Comparison of ENCODE assay signal across 1 cellular context in the genomic region with DNA sequence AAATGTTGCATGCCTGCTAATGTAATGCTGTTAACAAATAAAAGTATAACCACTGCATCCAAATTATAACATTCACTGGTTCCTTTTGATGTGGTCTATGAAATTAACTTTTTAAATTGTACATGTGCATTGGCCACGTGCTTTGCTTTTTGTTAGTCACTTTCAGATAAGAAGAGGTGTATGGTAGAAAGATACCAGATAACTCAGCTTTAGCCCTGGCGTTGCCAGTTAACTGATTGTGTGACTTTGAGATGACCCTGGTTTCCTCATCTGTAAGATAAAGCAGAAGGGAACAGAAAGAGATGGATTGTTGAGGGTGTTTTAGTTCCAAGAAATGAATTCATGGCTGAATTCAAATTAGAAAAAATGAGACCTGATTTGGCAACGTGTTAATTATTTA.
TF ChIP-seq lines count a peak whose summit lies in the region.

No MANE protein-coding gene starts in this region.

TF ChIP-seq in K562, 482 proteins besides CTCF, POLR2A, EP300 and RAD21 (continued from another document and continues in another):
- TF ChIP-seq, protein P1, sequence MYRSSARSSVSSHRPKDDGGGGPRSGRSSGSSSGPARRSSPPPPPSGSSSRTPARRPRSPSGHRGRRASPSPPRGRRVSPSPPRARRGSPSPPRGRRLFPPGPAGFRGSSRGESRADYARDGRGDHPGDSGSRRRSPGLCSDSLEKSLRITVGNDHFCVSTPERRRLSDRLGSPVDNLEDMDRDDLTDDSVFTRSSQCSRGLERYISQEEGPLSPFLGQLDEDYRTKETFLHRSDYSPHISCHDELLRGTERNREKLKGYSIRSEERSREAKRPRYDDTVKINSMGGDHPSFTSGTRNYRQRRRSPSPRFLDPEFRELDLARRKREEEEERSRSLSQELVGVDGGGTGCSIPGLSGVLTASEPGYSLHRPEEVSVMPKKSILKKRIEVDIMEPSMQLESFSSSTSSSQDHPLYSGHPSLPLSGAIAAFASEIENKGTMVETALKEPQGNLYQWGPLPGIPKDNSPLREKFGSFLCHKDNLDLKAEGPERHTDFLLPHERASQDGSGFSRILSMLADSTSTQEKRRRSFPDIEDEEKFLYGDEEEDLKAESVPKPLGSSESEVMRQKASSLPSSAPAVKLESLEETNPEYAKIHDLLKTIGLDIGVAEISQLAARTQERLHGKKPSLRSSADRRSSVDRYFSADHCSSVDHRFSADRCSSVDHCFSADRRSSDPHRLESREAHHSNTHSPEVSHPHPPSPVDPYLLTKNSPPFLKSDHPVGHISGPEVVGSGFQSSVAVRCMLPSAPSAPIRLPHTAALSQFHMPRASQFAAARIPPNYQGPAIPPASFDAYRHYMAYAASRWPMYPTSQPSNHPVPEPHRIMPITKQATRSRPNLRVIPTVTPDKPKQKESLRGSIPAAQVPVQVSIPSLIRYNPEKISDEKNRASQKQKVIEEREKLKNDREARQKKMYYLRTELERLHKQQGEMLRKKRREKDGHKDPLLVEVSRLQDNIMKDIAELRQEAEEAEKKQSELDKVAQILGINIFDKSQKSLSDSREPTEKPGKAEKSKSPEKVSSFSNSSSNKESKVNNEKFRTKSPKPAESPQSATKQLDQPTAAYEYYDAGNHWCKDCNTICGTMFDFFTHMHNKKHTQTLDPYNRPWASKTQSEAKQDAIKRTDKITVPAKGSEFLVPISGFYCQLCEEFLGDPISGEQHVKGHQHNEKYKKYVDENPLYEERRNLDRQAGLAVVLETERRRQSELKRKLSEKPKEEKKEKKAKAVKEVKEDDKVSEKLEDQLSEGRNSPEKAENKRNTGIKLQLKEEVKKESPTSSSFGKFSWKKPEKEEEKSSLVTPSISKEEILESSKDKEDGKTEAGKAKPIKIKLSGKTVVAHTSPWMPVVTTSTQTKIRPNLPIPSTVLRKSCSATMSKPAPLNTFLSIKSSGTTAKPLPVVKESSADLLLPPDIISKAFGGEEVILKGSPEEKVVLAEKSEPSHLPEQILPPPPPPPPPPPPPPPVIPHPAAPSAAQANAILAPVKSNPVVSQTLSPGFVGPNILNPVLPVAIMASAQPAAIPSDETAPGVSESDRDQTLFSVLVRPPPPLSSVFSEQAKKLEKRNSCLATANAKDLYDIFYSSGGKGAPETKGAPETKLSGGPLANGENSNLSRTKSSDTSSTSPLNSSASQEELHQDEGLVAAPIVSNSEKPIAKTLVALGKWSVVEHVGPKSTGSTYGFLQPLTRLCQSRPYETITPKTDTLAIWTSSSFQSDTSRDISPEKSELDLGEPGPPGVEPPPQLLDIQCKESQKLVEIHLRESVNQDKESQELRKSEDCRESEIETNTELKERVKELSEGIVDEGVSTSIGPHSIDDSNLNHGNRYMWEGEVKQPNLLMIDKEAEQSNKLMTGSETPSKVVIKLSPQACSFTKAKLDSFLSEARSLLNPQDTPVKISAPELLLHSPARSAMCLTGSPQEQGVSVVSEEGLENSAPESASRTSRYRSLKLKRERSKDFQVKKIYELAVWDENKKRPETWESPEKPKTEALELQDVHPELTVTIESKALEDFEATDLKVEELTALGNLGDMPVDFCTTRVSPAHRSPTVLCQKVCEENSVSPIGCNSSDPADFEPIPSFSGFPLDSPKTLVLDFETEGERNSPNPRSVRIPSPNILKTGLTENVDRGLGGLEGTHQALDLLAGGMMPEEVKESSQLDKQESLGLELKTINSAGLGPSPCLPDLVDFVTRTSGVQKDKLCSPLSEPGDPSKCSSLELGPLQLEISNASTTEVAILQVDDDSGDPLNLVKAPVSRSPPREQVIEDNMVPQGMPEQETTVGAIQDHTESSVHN (IDR thresholded peaks at IDR 0.05; ENCODE audit: borderline replicate concordance in 1 of 2, low read depth in 1 of 2) = 0 out of 4 replicates have a peak, but pooled peaks of 1 of the 2 experiments have one; percentile 22
- no peak for TF ChIP-seq ZNF76 (CRISPR knock-in tag; IDR thresholded peaks at IDR 0.05; ENCODE audit: borderline replicate concordance)
- TF ChIP-seq HNRNPLL (IDR thresholded peaks at IDR 0.05; ENCODE audit: low read depth, low read length, poor library complexity, severe bottlenecking) = no peak
- no peak for TF ChIP-seq USF1 (CRISPR knock-in tag; IDR thresholded peaks at IDR 0.05)
- no peak for TF ChIP-seq HINFP (tag; conservative IDR thresholded peaks at IDR 0.05; ENCODE audit: low read depth)
- TF ChIP-seq, protein P2, sequence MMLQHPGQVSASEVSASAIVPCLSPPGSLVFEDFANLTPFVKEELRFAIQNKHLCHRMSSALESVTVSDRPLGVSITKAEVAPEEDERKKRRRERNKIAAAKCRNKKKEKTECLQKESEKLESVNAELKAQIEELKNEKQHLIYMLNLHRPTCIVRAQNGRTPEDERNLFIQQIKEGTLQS (IDR thresholded peaks at IDR 0.05) = peak; percentile 40; the same call in 1 of the 2 replicates
- TF ChIP-seq, protein P2 (CRISPR knock-in tag; conservative IDR thresholded peaks at IDR 0.05) = no peak
- TF ChIP-seq EWSR1 (IDR thresholded peaks at IDR 0.05; ENCODE audit: borderline replicate concordance, low read depth, partially characterized antibody) = no peak
- TF ChIP-seq CBFB (CRISPR knock-in tag; IDR thresholded peaks at IDR 0.05) = no peak
- TF ChIP-seq BCOR (IDR thresholded peaks at IDR 0.05) = no peak; the same call in 1 of the 2 replicates
- no peak for TF ChIP-seq FOXJ3 (CRISPR knock-in tag; IDR thresholded peaks at IDR 0.05)
- no peak; a peak in 1 of 4 replicates for TF ChIP-seq ARNT (IDR thresholded peaks at IDR 0.05)
- no peak for TF ChIP-seq ILF3 (IDR thresholded peaks at IDR 0.05; ENCODE audit: borderline replicate concordance)
- no peak for TF ChIP-seq ZBTB5 (IDR thresholded peaks at IDR 0.05)
- no peak for TF ChIP-seq SRSF7 (optimal IDR thresholded peaks at IDR 0.05; ENCODE audit: low read depth, low read length)
- no peak for TF ChIP-seq ZNF551 (CRISPR knock-in tag; IDR thresholded peaks at IDR 0.05)
- TF ChIP-seq, protein P3, sequence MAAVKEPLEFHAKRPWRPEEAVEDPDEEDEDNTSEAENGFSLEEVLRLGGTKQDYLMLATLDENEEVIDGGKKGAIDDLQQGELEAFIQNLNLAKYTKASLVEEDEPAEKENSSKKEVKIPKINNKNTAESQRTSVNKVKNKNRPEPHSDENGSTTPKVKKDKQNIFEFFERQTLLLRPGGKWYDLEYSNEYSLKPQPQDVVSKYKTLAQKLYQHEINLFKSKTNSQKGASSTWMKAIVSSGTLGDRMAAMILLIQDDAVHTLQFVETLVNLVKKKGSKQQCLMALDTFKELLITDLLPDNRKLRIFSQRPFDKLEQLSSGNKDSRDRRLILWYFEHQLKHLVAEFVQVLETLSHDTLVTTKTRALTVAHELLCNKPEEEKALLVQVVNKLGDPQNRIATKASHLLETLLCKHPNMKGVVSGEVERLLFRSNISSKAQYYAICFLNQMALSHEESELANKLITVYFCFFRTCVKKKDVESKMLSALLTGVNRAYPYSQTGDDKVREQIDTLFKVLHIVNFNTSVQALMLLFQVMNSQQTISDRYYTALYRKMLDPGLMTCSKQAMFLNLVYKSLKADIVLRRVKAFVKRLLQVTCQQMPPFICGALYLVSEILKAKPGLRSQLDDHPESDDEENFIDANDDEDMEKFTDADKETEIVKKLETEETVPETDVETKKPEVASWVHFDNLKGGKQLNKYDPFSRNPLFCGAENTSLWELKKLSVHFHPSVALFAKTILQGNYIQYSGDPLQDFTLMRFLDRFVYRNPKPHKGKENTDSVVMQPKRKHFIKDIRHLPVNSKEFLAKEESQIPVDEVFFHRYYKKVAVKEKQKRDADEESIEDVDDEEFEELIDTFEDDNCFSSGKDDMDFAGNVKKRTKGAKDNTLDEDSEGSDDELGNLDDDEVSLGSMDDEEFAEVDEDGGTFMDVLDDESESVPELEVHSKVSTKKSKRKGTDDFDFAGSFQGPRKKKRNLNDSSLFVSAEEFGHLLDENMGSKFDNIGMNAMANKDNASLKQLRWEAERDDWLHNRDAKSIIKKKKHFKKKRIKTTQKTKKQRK (IDR thresholded peaks at IDR 0.05; ENCODE audit: borderline replicate concordance, low read depth, low read length) = no peak
- TF ChIP-seq EHMT2 (IDR thresholded peaks at IDR 0.05) = no peak
- TF ChIP-seq, protein P4, sequence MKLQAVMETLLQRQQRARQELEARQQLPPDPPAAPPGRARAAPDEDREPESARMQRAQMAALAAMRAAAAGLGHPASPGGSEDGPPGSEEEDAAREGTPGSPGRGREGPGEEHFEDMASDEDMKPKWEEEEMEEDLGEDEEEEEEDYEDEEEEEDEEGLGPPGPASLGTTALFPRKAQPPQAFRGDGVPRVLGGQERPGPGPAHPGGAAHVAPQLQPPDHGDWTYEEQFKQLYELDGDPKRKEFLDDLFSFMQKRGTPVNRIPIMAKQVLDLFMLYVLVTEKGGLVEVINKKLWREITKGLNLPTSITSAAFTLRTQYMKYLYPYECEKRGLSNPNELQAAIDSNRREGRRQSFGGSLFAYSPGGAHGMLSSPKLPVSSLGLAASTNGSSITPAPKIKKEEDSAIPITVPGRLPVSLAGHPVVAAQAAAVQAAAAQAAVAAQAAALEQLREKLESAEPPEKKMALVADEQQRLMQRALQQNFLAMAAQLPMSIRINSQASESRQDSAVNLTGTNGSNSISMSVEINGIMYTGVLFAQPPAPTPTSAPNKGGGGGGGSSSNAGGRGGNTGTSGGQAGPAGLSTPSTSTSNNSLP (IDR thresholded peaks at IDR 0.05; ENCODE audit: borderline replicate concordance, low read depth, low read length) = 0 out of 2 replicates have a peak, but pooled peaks have one; percentile 8
- TF ChIP-seq ZNF785 (CRISPR knock-in tag; IDR thresholded peaks at IDR 0.05) = no peak
- peak; percentile 71 for TF ChIP-seq CXXC5 (CRISPR knock-in tag; IDR thresholded peaks at IDR 0.05)
- TF ChIP-seq, protein P5, sequence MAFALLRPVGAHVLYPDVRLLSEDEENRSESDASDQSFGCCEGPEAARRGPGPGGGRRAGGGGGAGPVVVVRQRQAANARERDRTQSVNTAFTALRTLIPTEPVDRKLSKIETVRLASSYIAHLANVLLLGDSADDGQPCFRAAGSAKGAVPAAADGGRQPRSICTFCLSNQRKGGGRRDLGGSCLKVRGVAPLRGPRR (CRISPR knock-in tag; IDR thresholded peaks at IDR 0.05) = no peak
- TF ChIP-seq JUND (IDR thresholded peaks at IDR 0.05; ENCODE audit: borderline replicate concordance, low read depth, low read length) = peak; percentile 73
- TF ChIP-seq JUND (tag; IDR thresholded peaks at IDR 0.05; ENCODE audit: borderline replicate concordance, low read depth, low read length) = peak; percentile 64; the same call in 1 of the 3 replicates
- no peak for TF ChIP-seq ZNF398 (CRISPR knock-in tag; IDR thresholded peaks at IDR 0.05)
- TF ChIP-seq MEF2A (IDR thresholded peaks at IDR 0.05; ENCODE audit: control insufficient read depth, low read depth, low read length) = no peak
- peak; percentile 76; the same call in 1 of the 2 replicates for TF ChIP-seq EP400 (IDR thresholded peaks at IDR 0.05)
- no peak for TF ChIP-seq POLR2AphosphoS5 (IDR thresholded peaks at IDR 0.05; ENCODE audit: control insufficient read depth, insufficient read depth, low read depth, low read length)
- no peak for TF ChIP-seq PCBP1 (IDR thresholded peaks at IDR 0.05; ENCODE audit: low read depth, low read length, poor library complexity, severe bottlenecking)
- TF ChIP-seq ELF4 (CRISPR knock-in tag; IDR thresholded peaks at IDR 0.05) = no peak
